ENCODE assay signal across 12 cellular contexts in the genomic region with DNA sequence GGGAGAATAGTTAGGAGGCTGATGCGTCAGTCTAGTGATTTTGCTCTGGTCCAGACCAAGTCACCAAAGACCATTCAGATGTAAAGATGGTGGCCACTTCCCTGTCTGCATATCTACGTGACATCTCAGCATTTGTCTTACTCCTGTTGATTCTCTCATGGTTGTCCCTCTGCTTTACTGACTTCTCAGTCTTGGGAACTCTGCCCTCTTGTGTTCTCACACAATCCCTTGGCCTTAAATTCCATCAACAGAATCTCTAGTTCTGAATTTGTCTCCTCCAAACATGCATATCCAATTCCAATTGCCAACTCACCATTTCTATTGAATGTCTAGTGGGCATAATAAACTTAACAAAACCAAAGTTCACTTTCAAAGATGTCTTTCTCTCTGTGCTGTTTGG.
A peak's percentile ranks its signal among the peaks of the same experiment; 100 is the strongest.
DNase-seq lines count a peak whose midpoint lies in the region; ATAC-seq, FAIRE-seq and TF ChIP-seq lines count a peak whose summit lies in the region.
"Had no signal": no experiment of that assay in that cellular context is flagged by ENCODE, and none has a peak within 500 bp of the region (broad histone marks: within the 10 kb centered on the region; RNA-seq: fewer than 3 reads in every experiment).

No MANE protein-coding gene starts in this region.

- TF ChIP-seq POLR2A in H54 (IDR thresholded peaks at IDR 0.05; ENCODE audit: low read depth, low read length) = no peak

- H3K79me2 ChIP-seq in OCI-LY3 (ENCODE audit: low read length) = no peaks in the 10 kb centered on the region

- no peak overlapping the region for H3K4me3 Mint-ChIP-seq in T-helper 17 cell
- H3K4me3 Mint-ChIP-seq in CD4-positive, alpha-beta T cell = no peak overlapping the region
- H3K4me3 Mint-ChIP-seq: effector memory CD8-positive, alpha-beta T cell; HFFc6 had no signal

- POLR2A ChIA-PET in CD4-positive, alpha-beta T cell (lab: Charles Lee) = no interaction called here

- H3K4me1 Mint-ChIP-seq in T-helper 17 cell = no peaks in the 10 kb centered on the region
- H3K4me1 Mint-ChIP-seq in CD4-positive, alpha-beta T cell (ENCODE audit: low read depth) = no peaks in the 10 kb centered on the region

- H3K4me2 ChIP-seq in OCI-LY3 (ENCODE audit: low read length) = no peak overlapping the region

- FAIRE-seq in H54 (lab: Jason Lieb, UNC) = peak; percentile 30

- H3K9me3 ChIP-seq in OCI-LY3 (ENCODE audit: insufficient read depth, low read length) (no peaks in the 10 kb centered on the region), T-helper 17 cell (ENCODE audit: control insufficient read depth, low read length, poor library complexity, severe bottlenecking) (no peaks in the 10 kb centered on the region)
- no peaks in the 10 kb centered on the region for H3K9me3 ChIP-seq in CD4-positive, alpha-beta T cell (ENCODE audit: control insufficient read depth, low read length)
- H3K9me3 ChIP-seq: adrenal gland had no signal

- CTCF ChIA-PET in CD4-positive, alpha-beta T cell (lab: Charles Lee) = no interaction called here

- no peaks in the 10 kb centered on the region for H3K9me3 Mint-ChIP-seq in CD4-positive, alpha-beta T cell
- H3K9me3 Mint-ChIP-seq: effector memory CD8-positive, alpha-beta T cell had no signal

- H3K36me3 Mint-ChIP-seq in T-helper 17 cell (ENCODE audit: low read depth) = no peaks in the 10 kb centered on the region
- no peaks in the 10 kb centered on the region for H3K36me3 Mint-ChIP-seq in CD4-positive, alpha-beta T cell (ENCODE audit: low read depth)

- H3K27ac Mint-ChIP-seq in T-helper 17 cell = no peak overlapping the region
- no peak overlapping the region for H3K27ac Mint-ChIP-seq in CD4-positive, alpha-beta T cell
- H3K27ac Mint-ChIP-seq: effector memory CD8-positive, alpha-beta T cell; HFFc6 had no signal

- TF ChIP-seq CTCF in AG10803 (conservative IDR thresholded peaks at IDR 0.05; ENCODE audit: low read length) (peak; percentile 27; the same call in 1 of the 2 replicates), OCI-LY3 (IDR thresholded peaks at IDR 0.05; ENCODE audit: low read depth, low read length) (peak; percentile 19; the same call in 1 of the 2 replicates)
- no peak for TF ChIP-seq CTCF in CD4-positive, alpha-beta T cell (IDR thresholded peaks at IDR 0.05)

- no peaks in the 10 kb centered on the region for H3K36me3 ChIP-seq in OCI-LY3 (replicated peaks; ENCODE audit: low read depth, low read length)
- H3K36me3 ChIP-seq: adrenal gland had no signal

- H2AFZ ChIP-seq in OCI-LY3 (ENCODE audit: low read depth, low read length) = no peak overlapping the region

- no peaks in the 10 kb centered on the region for H3K4me1 ChIP-seq in OCI-LY3 (ENCODE audit: low read length)
- H3K4me1 ChIP-seq: adrenal gland had no signal

- H4K20me1 ChIP-seq in OCI-LY3 (ENCODE audit: insufficient read depth, low read length) = no peaks in the 10 kb centered on the region

- no peak overlapping the region for H3K4me3 ChIP-seq in AG10803 (ENCODE audit: low read length)
- no peak overlapping the region for H3K4me3 ChIP-seq in OCI-LY3 (ENCODE audit: low read length)
- H3K4me3 ChIP-seq: adrenal gland had no signal

- intact Hi-C loops in CD4-positive, alpha-beta T cell (cut with DNase I, micrococcal nuclease) = no loop called here

- peaks cover 19% of the 10 kb centered on the region for H3K27me3 ChIP-seq in OCI-LY3 (ENCODE audit: low read depth, low read length)
- no peaks in the 10 kb centered on the region for H3K27me3 ChIP-seq in CD4-positive, alpha-beta T cell (ENCODE audit: control insufficient read depth, insufficient read depth, low read length)
- H3K27me3 ChIP-seq: adrenal gland had no signal

- H3K9ac ChIP-seq in OCI-LY3 (ENCODE audit: low read length) = no peak overlapping the region

- peak; percentile 0 for DNase-seq in AG10803 (ENCODE audit: low read depth)
- no peak for DNase-seq in H54 (ENCODE audit: insufficient read length, low spot score)
- DNase-seq in globus pallidus (ENCODE audit: low spot score) = peak; percentile 83
- DNase-seq in stimulated activated CD4-positive, alpha-beta T cell treated with anti-CD3 and anti-CD28 coated beads, Interleukin-4, amount 100 ng/mL, for 1 hour = no peak
- DNase-seq in T-helper 17 cell = no peak
- no peak for DNase-seq in CD4-positive, alpha-beta T cell
- DNase-seq in SKM-1 treated with dmso at 0.1 percent for 144 hours (lab: John Stamatoyannopoulos, UW; ENCODE audit: unreplicated experiment) = no peak
- DNase-seq: effector memory CD8-positive, alpha-beta T cell; HFFc6; T1000 had no signal

- H3K27ac ChIP-seq in OCI-LY3 (ENCODE audit: low read length) = no peak overlapping the region
- H3K27ac ChIP-seq in CD4-positive, alpha-beta T cell (ENCODE audit: low read depth, low read length) = no peak overlapping the region
- H3K27ac ChIP-seq: adrenal gland had no signal

- ATAC-seq in T-helper 17 cell = no peak
- no peak for ATAC-seq in CD4-positive, alpha-beta T cell (ENCODE audit: poor library complexity)
- ATAC-seq: effector memory CD8-positive, alpha-beta T cell had no signal

- H3K27me3 Mint-ChIP-seq in T-helper 17 cell = peaks cover 20% of the 10 kb centered on the region
- H3K27me3 Mint-ChIP-seq in CD4-positive, alpha-beta T cell = peaks cover 22% of the 10 kb centered on the region

Comparison
In these comparisons a context has a peak if more than half of its experiments do, and no peak if none do; other contexts are left out.
1. DNase-seq: peak in AG10803 (single experiment) and globus pallidus (single experiment); none in H54 (single experiment), stimulated activated CD4-positive, alpha-beta T cell treated with anti-CD3 and anti-CD28 coated beads, Interleukin-4, amount 100 ng/mL, for 1 hour (single experiment), T-helper 17 cell (0 of 3), CD4-positive, alpha-beta T cell (0 of 10) and SKM-1 treated with dmso at 0.1 percent for 144 hours (single experiment).